ENCODE assay signal across 16 cellular contexts in the genomic region with DNA sequence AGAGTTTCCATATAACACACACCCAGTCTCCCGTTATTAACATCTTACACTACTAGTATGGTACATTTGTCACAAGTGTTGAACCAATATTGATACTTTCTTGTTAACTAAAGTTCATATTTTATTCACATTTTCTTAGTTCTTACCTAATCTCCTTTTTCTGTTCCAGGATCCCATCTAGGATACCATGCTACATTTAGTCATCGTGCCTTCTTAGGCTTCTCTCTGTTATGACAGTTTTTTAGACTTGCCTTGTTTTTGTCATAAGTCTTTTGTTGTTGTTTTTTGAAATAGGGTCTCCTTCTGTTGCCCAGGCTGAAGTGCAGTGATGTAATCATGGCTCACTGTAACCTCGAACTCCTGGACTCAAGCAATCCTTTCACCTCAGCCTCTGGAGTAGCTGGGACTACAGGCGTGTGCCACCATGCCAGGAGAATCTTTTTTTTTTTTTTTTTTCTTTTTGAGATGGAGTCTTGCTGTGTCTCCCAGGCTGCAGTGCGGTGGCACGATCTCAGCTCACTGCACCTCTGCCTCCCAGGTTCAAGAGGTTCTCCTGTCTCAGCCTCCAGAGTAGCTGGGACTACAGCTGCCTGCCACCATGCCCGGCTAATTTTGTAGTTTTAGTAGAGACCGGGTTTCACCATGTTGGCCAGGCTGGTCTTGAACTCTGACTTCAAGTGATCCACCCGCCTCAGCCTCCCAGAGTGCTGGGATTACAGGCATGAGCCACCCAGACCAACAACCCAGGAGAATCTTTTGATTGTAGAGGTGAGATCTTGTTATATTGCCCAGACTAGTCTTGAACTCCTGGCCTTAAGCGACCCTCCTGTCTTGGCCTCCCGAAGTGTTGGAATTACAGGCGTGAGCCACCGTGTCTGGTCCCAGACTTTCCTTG. TPM values are rescaled to one million over a fixed set of nuclear protein-coding genes. Genes with fewer than 3 reads are reported as not detected.
A peak's percentile ranks its signal among the peaks of the same experiment; 100 is the strongest.
DNase-seq lines count a peak whose midpoint lies in the region; ATAC-seq, FAIRE-seq and TF ChIP-seq lines count a peak whose summit lies in the region.
"Had no signal": no experiment of that assay in that cellular context is flagged by ENCODE, and none has a peak within 500 bp of the region (broad histone marks: within the 10 kb centered on the region; RNA-seq: fewer than 3 reads in every experiment).

No MANE protein-coding gene starts in this region.

- FAIRE-seq in pancreas (lab: Jason Lieb, UNC): no peak
- FAIRE-seq: GM12878, GM18507, HTR-8/SVneo had no signal

- H3F3A ChIP-seq in PC-3 (ENCODE audit: low read length, unreplicated experiment): no peaks in the 10 kb centered on the region

- H3K9ac ChIP-seq in mammary epithelial cell (ENCODE audit: insufficient read depth, low read length) (no peak overlapping the region), PC-3 (ENCODE audit: low read length) (no peak overlapping the region)
- H3K9ac ChIP-seq: BLaER1 treated with 17β-estradiol and CSF1 and Interleukin-3, amounts not matched to agents 10 nM and 100 nM had no signal

- H3K4me1 ChIP-seq in mammary epithelial cell (ENCODE audit: insufficient read depth, low read length): peaks cover 40% of the 10 kb centered on the region
- no peaks in the 10 kb centered on the region for H3K4me1 ChIP-seq in hepatocyte (ENCODE audit: insufficient read depth)
- H3K4me1 ChIP-seq in suprapubic skin: peaks cover 34% of the 10 kb centered on the region
- peaks cover 40% of the 10 kb centered on the region for H3K4me1 ChIP-seq in PC-3 (ENCODE audit: insufficient read depth, low read length)
- H3K4me1 ChIP-seq in pancreas: peaks cover 0 to 11% (median 8%) of the 10 kb centered on the region in 3 donors

- H3K9me3 Mint-ChIP-seq in MCF 10A (ENCODE audit: unreplicated experiment): no peaks in the 10 kb centered on the region
- H3K9me3 Mint-ChIP-seq: CD4-positive, alpha-beta T cell; HFFc6 had no signal

- in situ Hi-C loops in mammary epithelial cell (cut with MboI; ENCODE audit: low sequenced_read_pairs in 2 of 2): loop anchor here in 1 of 2 donors (10.0 kb wide), 1 partner anchor 62 kb away; the partner anchor contains the start of gene HECTD1

- 76% methylated on average over 5 of the region's 13 CpGs for WGBS in mammary epithelial cell (ENCODE audit: low coverage, missing lambda C conversion rate)
- 95% methylated on average over 13 of the region's 13 CpGs for WGBS in hepatocyte (ENCODE audit: low lambda C conversion rate, missing lambda C conversion rate)
- WGBS in suprapubic skin: 87% methylated on average over 12 of the region's 13 CpGs
- WGBS in pancreas, 2 donors: 90 to 92% methylated on average over 13 of the region's 13 CpGs

- no peaks in the 10 kb centered on the region for H3K79me2 ChIP-seq in mammary epithelial cell (ENCODE audit: insufficient read depth, low read length)
- H3K79me2 ChIP-seq in hepatocyte: no peaks in the 10 kb centered on the region
- H3K79me2 ChIP-seq in PC-3 (ENCODE audit: low read length): no peaks in the 10 kb centered on the region

- H4K20me1 ChIP-seq in mammary epithelial cell (ENCODE audit: insufficient read depth, low read length) (no peaks in the 10 kb centered on the region), hepatocyte (ENCODE audit: insufficient read depth, poor library complexity, severe bottlenecking) (no peaks in the 10 kb centered on the region), PC-3 (ENCODE audit: low read length) (no peaks in the 10 kb centered on the region)
- H4K20me1 ChIP-seq: BLaER1 treated with 17β-estradiol and CSF1 and Interleukin-3, amounts not matched to agents 10 nM and 100 nM had no signal

- intact Hi-C loops in MCF 10A (cut with micrococcal nuclease) (no loop called here), mammary epithelial cell (cut with micrococcal nuclease) (no loop called here), PC-3 (cut with micrococcal nuclease) (no loop called here), pancreas (cut with DNase I) (no loop called here)

- H3K27ac ChIP-seq in mammary epithelial cell (ENCODE audit: insufficient read depth, low read depth, low read length) (no peak overlapping the region), hepatocyte (peak overlapping the region; percentile 61), suprapubic skin (peak overlapping the region; percentile 41), PC-3 (ENCODE audit: low read length) (no peak overlapping the region), pancreas (no peak overlapping the region)
- H3K27ac ChIP-seq: BLaER1 treated with 17β-estradiol and CSF1 and Interleukin-3, amounts not matched to agents 10 nM and 100 nM had no signal

- H3K9me3 ChIP-seq in mammary epithelial cell (replicated peaks; ENCODE audit: insufficient read depth, low read length): no peaks in the 10 kb centered on the region
- no peaks in the 10 kb centered on the region for H3K9me3 ChIP-seq in hepatocyte (ENCODE audit: low read depth)
- H3K9me3 ChIP-seq in suprapubic skin: no peaks in the 10 kb centered on the region
- H3K9me3 ChIP-seq in PC-3 (ENCODE audit: low read length): peaks cover 4% of the 10 kb centered on the region; the same call in 1 of the 2 replicates
- H3K9me3 ChIP-seq in pancreas: no peaks in the 10 kb centered on the region

- H3K4me2 ChIP-seq in mammary epithelial cell (ENCODE audit: insufficient read depth, low read depth, low read length) (no peak overlapping the region), hepatocyte (no peak overlapping the region), PC-3 (ENCODE audit: low read length) (no peak overlapping the region)
- H3K4me2 ChIP-seq: BLaER1 treated with 17β-estradiol and CSF1 and Interleukin-3, amounts not matched to agents 10 nM and 100 nM had no signal

- H3K36me3 ChIP-seq in mammary epithelial cell (ENCODE audit: insufficient read depth, low read length): no peaks in the 10 kb centered on the region
- no peaks in the 10 kb centered on the region for H3K36me3 ChIP-seq in hepatocyte (replicated peaks; ENCODE audit: insufficient read depth, low read depth)
- H3K36me3 ChIP-seq in suprapubic skin: no peaks in the 10 kb centered on the region
- 0 out of 2 replicates have a peak, but pooled peaks cover 3% of the 10 kb centered on the region for H3K36me3 ChIP-seq in PC-3 (ENCODE audit: low read depth, low read length)
- no peaks in the 10 kb centered on the region for H3K36me3 ChIP-seq in pancreas
- H3K36me3 ChIP-seq: BLaER1 treated with 17β-estradiol and CSF1 and Interleukin-3, amounts not matched to agents 10 nM and 100 nM had no signal

- no peak overlapping the region for H3K4me3 Mint-ChIP-seq in MCF 10A (ENCODE audit: unreplicated experiment)
- H3K4me3 Mint-ChIP-seq: CD4-positive, alpha-beta T cell; HFFc6 had no signal

- no peak for TF ChIP-seq POLR2A in suprapubic skin (IDR thresholded peaks at IDR 0.05)

- DNase-seq in MCF 10A (ENCODE audit: unreplicated experiment) (no peak), mammary epithelial cell (no peak), hepatocyte (ENCODE audit: low spot score) (no peak), suprapubic skin (ENCODE audit: low spot score in 2 of 2) (no peak), PC-3 (no peak), pancreas (no peak)
- no peak for DNase-seq in activated CD4-positive, alpha-beta T cell treated with anti-CD3 and anti-CD28 coated beads, Interleukin-2, amount 50 U/mL, for 1 hour
- DNase-seq: 8988T; CD4-positive, alpha-beta T cell; DMS79; HCEC 1CT; HFFc6 had no signal

- CTCF ChIA-PET in MCF 10A (lab: Yijun Ruan, JAX) (interaction anchor here (0.6 to 1.3 kb wide), 3 partner anchors 16 to 60 kb away, joined by 3 read pairs; no protein-coding TSS in a partner anchor), mammary epithelial cell (lab: Charles Lee; ENCODE audit: low non-redundant PET) (no interaction called here), PC-3 (lab: Charles Lee) (no interaction called here)

- peak overlapping the region; percentile 55 for H3K27ac Mint-ChIP-seq in MCF 10A (ENCODE audit: low read depth, unreplicated experiment)
- H3K27ac Mint-ChIP-seq: CD4-positive, alpha-beta T cell; HFFc6 had no signal

- H2AFZ ChIP-seq in mammary epithelial cell (ENCODE audit: low read depth, low read length) (no peak overlapping the region), hepatocyte (no peak overlapping the region), PC-3 (ENCODE audit: low read length) (no peak overlapping the region)

- H3K4me3 ChIP-seq in mammary epithelial cell (replicated peaks in 1 of 3; ENCODE audit: insufficient read depth in 1 of 3, low read depth in 2 of 3, low read length in 3 of 3) (no peak overlapping the region), hepatocyte (no peak overlapping the region), suprapubic skin (no peak overlapping the region), PC-3 (ENCODE audit: low read length) (no peak overlapping the region), pancreas (no peak overlapping the region)
- H3K4me3 ChIP-seq: BLaER1 treated with 17β-estradiol and CSF1 and Interleukin-3, amounts not matched to agents 10 nM and 100 nM; GM12878 had no signal

- no peaks in the 10 kb centered on the region for H3K9me2 ChIP-seq in hepatocyte (replicated peaks; ENCODE audit: insufficient read depth)
- H3K9me2 ChIP-seq in PC-3 (replicated peaks; ENCODE audit: low read length): no peaks in the 10 kb centered on the region

- ATAC-seq in PC-3: no peak
- no peak for ATAC-seq in pancreas
- ATAC-seq: GM12878 had no signal

- POLR2A ChIA-PET in MCF 10A (lab: Yijun Ruan, JAX): interaction anchor here (0.5 kb wide), 1 partner anchor 67 kb away, joined by 3 read pairs; no protein-coding TSS in a partner anchor
- POLR2A ChIA-PET in PC-3 (lab: Charles Lee; ENCODE audit: unreplicated experiment): no interaction called here

- BruUV-seq in MCF 10A (replicated peaks; lab: Mats Ljungman, UMichigan): no TSS peak
- BruUV-seq in mammary epithelial cell (replicated peaks; lab: Mats Ljungman, UMichigan): no TSS peak
- BruUV-seq in PC-3 (replicated peaks; lab: Mats Ljungman, UMichigan): no TSS peak

- dilution Hi-C loops in mammary epithelial cell (cut with HindIII; ENCODE audit: low sequenced_read_pairs): no loop called here

- peaks cover 18% of the 10 kb centered on the region for H3K4me1 Mint-ChIP-seq in MCF 10A (ENCODE audit: insufficient read depth, unreplicated experiment)

- TF ChIP-seq CTCF in MCF 10A (IDR thresholded peaks at IDR 0.05; ENCODE audit: unreplicated experiment) (no peak), mammary epithelial cell (conservative IDR thresholded peaks at IDR 0.05 in 1 of 2, IDR thresholded peaks at IDR 0.05 in 1 of 2; ENCODE audit: extremely low read depth in 1 of 2, insufficient read depth in 1 of 2, low read depth in 1 of 2, low read length in 2 of 2) (no peak), hepatocyte (IDR thresholded peaks at IDR 0.05; ENCODE audit: poor library complexity) (no peak), suprapubic skin (IDR thresholded peaks at IDR 0.05) (no peak), PC-3 (conservative IDR thresholded peaks at IDR 0.05; ENCODE audit: low read depth, low read length) (no peak), pancreas (IDR thresholded peaks at IDR 0.05) (no peak)

- H3K27me3 ChIP-seq in mammary epithelial cell (ENCODE audit: insufficient read depth, low read length) (no peaks in the 10 kb centered on the region), hepatocyte (no peaks in the 10 kb centered on the region), suprapubic skin (no peaks in the 10 kb centered on the region), PC-3 (ENCODE audit: low read length) (no peaks in the 10 kb centered on the region), pancreas (no peaks in the 10 kb centered on the region)
- H3K27me3 ChIP-seq: BLaER1 treated with 17β-estradiol and CSF1 and Interleukin-3, amounts not matched to agents 10 nM and 100 nM had no signal

- H3K27me3 Mint-ChIP-seq in MCF 10A (ENCODE audit: insufficient read depth, unreplicated experiment): no peaks in the 10 kb centered on the region
- H3K27me3 Mint-ChIP-seq: CD4-positive, alpha-beta T cell had no signal

- H3K36me3 Mint-ChIP-seq in MCF 10A (ENCODE audit: insufficient read depth, unreplicated experiment): no peaks in the 10 kb centered on the region

- TF ChIP-seq EP300 in suprapubic skin (IDR thresholded peaks at IDR 0.05): no peak

RNA-seq across cellular contexts. Expression of gene HECTD1, which starts 59.1 kb away (rescaled TPM):
- total RNA-seq in MCF 10A (2022): 122 and 139 TPM in 2 replicates
- 100 to 1,000 TPM; 120 to 162 TPM for total RNA-seq in mammary epithelial cell
- polyA plus RNA-seq in mammary epithelial cell: 60.7 TPM
- 159 TPM for polyA minus RNA-seq in mammary epithelial cell
- 147 and 159 TPM in 2 replicates for total RNA-seq in hepatocyte
- polyA plus RNA-seq in hepatocyte: 45.2 and 48.6 TPM in 2 replicates
- total RNA-seq in suprapubic skin: 100 to 1,000 TPM; 197 to 442 (median 271) TPM
- total RNA-seq in PC-3 (2014; rRNA removed): 152 and 214 TPM in 2 replicates
- total RNA-seq in pancreas: 10 to 100 TPM; 67.3 to 84.4 (median 70.0) TPM
- polyA plus RNA-seq in pancreas: 10 to 100 TPM; 28.7 to 44.5 TPM

Comparison
In these comparisons a context has a peak if more than half of its experiments do, and no peak if none do; other contexts are left out.
1. H3K27ac ChIP-seq: peak in hepatocyte (single experiment) and suprapubic skin (single experiment); none in mammary epithelial cell (single experiment), PC-3 (single experiment) and pancreas (0 of 4).